13 cellular contexts compared by ENCODE assay signal in the genomic region with DNA sequence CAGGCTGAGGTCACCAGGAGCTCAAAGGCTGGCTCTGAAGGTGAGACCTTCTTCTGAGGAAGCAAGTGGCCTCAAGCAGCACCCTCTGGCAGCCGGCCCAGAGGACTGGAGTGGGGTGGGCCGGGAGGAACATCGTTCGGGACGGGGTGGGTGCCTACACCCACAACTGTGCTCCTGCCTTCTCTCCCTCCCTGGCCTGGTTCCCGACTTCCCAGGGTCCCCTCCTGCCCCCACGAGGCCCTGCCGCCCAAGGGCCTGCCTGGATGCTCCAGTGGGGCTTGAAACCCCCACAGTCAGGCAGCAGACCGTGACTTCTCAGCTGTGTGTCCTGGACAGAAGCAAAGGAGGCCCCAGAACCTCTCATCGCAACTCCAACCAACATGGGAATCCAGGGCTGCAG.
DNase-seq lines count a peak whose midpoint lies in the region; FAIRE-seq and TF ChIP-seq lines count a peak whose summit lies in the region.
"Had no signal": no experiment of that assay in that cellular context is flagged by ENCODE, and none has a peak within 500 bp of the region (broad histone marks: within the 10 kb centered on the region; RNA-seq: fewer than 3 reads in every experiment).

No MANE protein-coding gene starts in this region.

- H2BK120ac ChIP-seq in H1 (replicated peaks; ENCODE audit: low read depth, low read length) = no peak overlapping the region

- H3K79me1 ChIP-seq in H1 (ENCODE audit: low read depth, low read length) = no peaks in the 10 kb centered on the region

- H4K20me1 ChIP-seq in H1 (replicated peaks in 1 of 2; ENCODE audit: control insufficient read depth in 1 of 2, insufficient read depth in 2 of 2, low read length in 2 of 2) = peaks cover 0 to 2% of the 10 kb centered on the region in 2 experiments

- H4K91ac ChIP-seq in H1 (replicated peaks; ENCODE audit: insufficient read length, low read length) = no peak overlapping the region

- FAIRE-seq in H1 (lab: Jason Lieb, UNC) = no peak
- FAIRE-seq in urothelium cell line (lab: Jason Lieb, UNC) = peak; percentile 40

- H3K9ac ChIP-seq in H1 (replicated peaks in 1 of 4; ENCODE audit: extremely low read depth in 1 of 4, low read depth in 3 of 4, low read length in 3 of 4) = no peak overlapping the region

- H3K4me2 ChIP-seq in H1 (ENCODE audit: insufficient read depth in 1 of 2, low read depth in 2 of 2, low read length in 2 of 2) = no peak overlapping the region

- no peak overlapping the region for H3K27ac ChIP-seq in left ventricle myocardium inferior (replicated peaks)
- no peak overlapping the region for H3K27ac ChIP-seq in H1 (ENCODE audit: low read depth, low read length)
- H3K27ac ChIP-seq: SJSA1 had no signal

- DNase-seq in cardiac septum (ENCODE audit: low spot score) = peak; percentile 41
- no peak for DNase-seq in left ventricle myocardium inferior
- no peak for DNase-seq in H1 (ENCODE audit: low read depth in 1 of 2, low spot score in 2 of 2)
- DNase-seq in nephron progenitor cell = no peak
- DNase-seq in urothelium cell line (ENCODE audit: low spot score) = no peak
- DNase-seq in NCI-H2081 treated with DMSO at 0.1 percent for 48 hours (lab: John Stamatoyannopoulos, UW) = no peak
- DNase-seq in activated CD4-positive, alpha-beta memory T cell treated with anti-CD3 and anti-CD28 coated beads for 36 hours = no peak
- DNase-seq in activated effector memory CD4-positive, alpha-beta T cell treated with Interleukin-2 at 50 U/mL for 16 hours = no peak
- DNase-seq: DMS 273 treated with DMSO at 0.1 percent for 48 hours, EL, NCI-H1930, NCI-H510A treated with DMSO at 0.1 percent for 48 hours had no signal

- H3K14ac ChIP-seq in H1 (ENCODE audit: insufficient read length) = no peak overlapping the region

- no peak for TF ChIP-seq RAD21 in H1 (IDR thresholded peaks at IDR 0.05 in 1 of 2, conservative IDR thresholded peaks at IDR 0.05 in 1 of 2; ENCODE audit: low read depth in 2 of 2, low read length in 2 of 2)

- H3K23ac ChIP-seq in H1 (ENCODE audit: insufficient read length) = no peak overlapping the region

- TF ChIP-seq CTCF in left ventricle myocardium inferior (IDR thresholded peaks at IDR 0.05; ENCODE audit: borderline replicate concordance) (no peak), H1 (IDR thresholded peaks at IDR 0.05; ENCODE audit: control extremely low read depth in 1 of 3, insufficient read depth in 1 of 3, low read depth in 1 of 3, low read length in 3 of 3) (no peak), nephron progenitor cell (IDR thresholded peaks at IDR 0.05) (no peak)

- TF ChIP-seq EP300 in H1 (IDR thresholded peaks at IDR 0.05; ENCODE audit: borderline replicate concordance in 1 of 2, low read depth in 2 of 2, low read length in 2 of 2) = no peak

- POLR2A ChIA-PET in H1 (lab: Charles Lee; ENCODE audit: partially characterized antibody) = no interaction called here
- POLR2A ChIA-PET in activated CD4-positive, alpha-beta memory T cell treated with anti-CD3 and anti-CD28 coated beads for 36 hours (lab: Charles Lee) = no interaction called here

- H3K36me3 Mint-ChIP-seq in nephron progenitor cell (ENCODE audit: low read depth) = peaks cover 11% of the 10 kb centered on the region
- H3K36me3 Mint-ChIP-seq in activated CD4-positive, alpha-beta memory T cell treated with anti-CD3 and anti-CD28 coated beads for 36 hours = no peaks in the 10 kb centered on the region

- no peaks in the 10 kb centered on the region for H3K79me2 ChIP-seq in H1 (ENCODE audit: control insufficient read depth in 1 of 2, insufficient read depth in 2 of 2, low read length in 2 of 2)

- intact Hi-C loops in cardiac septum (cut with DNase I) (no loop called here), left ventricle myocardium inferior (cut with micrococcal nuclease) (no loop called here)
- intact Hi-C loops in activated CD4-positive, alpha-beta memory T cell treated with anti-CD3 and anti-CD28 coated beads for 36 hours (cut with micrococcal nuclease) = no loop called here

- peak overlapping the region; percentile 51; the same call in 1 of the 2 replicates for H4K8ac ChIP-seq in H1 (ENCODE audit: extremely low read depth, insufficient read depth, low read length)

- CTCF ChIA-PET in H1 (lab: Charles Lee; ENCODE audit: partially characterized antibody) = interaction anchor here (0.6 to 2.5 kb wide), 5 partner anchors 17 to 1030 kb away, joined by 3 to 21 read pairs (median 3); no protein-coding TSS in a partner anchor
- CTCF ChIA-PET in activated CD4-positive, alpha-beta memory T cell treated with anti-CD3 and anti-CD28 coated beads for 36 hours (lab: Charles Lee) = no interaction called here

- H3K27ac Mint-ChIP-seq in nephron progenitor cell = peak overlapping the region; percentile 32
- H3K27ac Mint-ChIP-seq in activated CD4-positive, alpha-beta memory T cell treated with anti-CD3 and anti-CD28 coated beads for 36 hours = no peak overlapping the region

- H2BK12ac ChIP-seq in H1 (ENCODE audit: low read depth, low read length) = peak overlapping the region; percentile 27; the same call in 1 of the 2 replicates

- no peak overlapping the region for H3K4ac ChIP-seq in H1 (replicated peaks; ENCODE audit: insufficient read length, low read depth, low read length)

- H3K23me2 ChIP-seq in H1 (ENCODE audit: low read depth, low read length) = peaks cover 5% of the 10 kb centered on the region; the same call in 1 of the 2 replicates

- peaks cover 40% of the 10 kb centered on the region for H3K27me3 ChIP-seq in left ventricle myocardium inferior (ENCODE audit: low read depth)
- H3K27me3 ChIP-seq in H1 (replicated peaks in 1 of 4; ENCODE audit: control insufficient read depth in 3 of 4, extremely low read depth in 1 of 4, insufficient read depth in 3 of 4, low read length in 3 of 4) = peaks cover 0 to 3% (median 0%) of the 10 kb centered on the region in 4 experiments; a peak in 1 of 7 replicates
- H3K27me3 ChIP-seq: SJSA1 had no signal

- no peak overlapping the region for H2BK15ac ChIP-seq in H1 (ENCODE audit: low read length)

- H3K56ac ChIP-seq in H1 (replicated peaks; ENCODE audit: insufficient read length, low read depth, low read length) = no peak overlapping the region

- no peak overlapping the region for H3K4me3 Mint-ChIP-seq in nephron progenitor cell
- H3K4me3 Mint-ChIP-seq in activated CD4-positive, alpha-beta memory T cell treated with anti-CD3 and anti-CD28 coated beads for 36 hours = no peak overlapping the region

- H3K18ac ChIP-seq in H1 (ENCODE audit: extremely low read depth, low read length) = peak overlapping the region; percentile 13

- H2BK5ac ChIP-seq in H1 (ENCODE audit: low read depth, low read length) = no peak overlapping the region

- H3K9me3 ChIP-seq in left ventricle myocardium inferior (replicated peaks) = no peaks in the 10 kb centered on the region
- H3K9me3 ChIP-seq in H1 (ENCODE audit: insufficient read depth in 2 of 2, low read depth in 1 of 2, low read length in 1 of 2) = no peaks in the 10 kb centered on the region
- H3K9me3 ChIP-seq: SJSA1 had no signal

- peaks cover 49% of the 10 kb centered on the region for H3K4me1 Mint-ChIP-seq in nephron progenitor cell
- no peaks in the 10 kb centered on the region for H3K4me1 Mint-ChIP-seq in activated CD4-positive, alpha-beta memory T cell treated with anti-CD3 and anti-CD28 coated beads for 36 hours (ENCODE audit: low read depth)

- H3K4me3 ChIP-seq in left ventricle myocardium inferior (no peak overlapping the region), H1 (ENCODE audit: extremely low read depth in 1 of 4, insufficient read depth in 2 of 4, low read depth in 3 of 4, low read length in 4 of 4) (no peak overlapping the region)
- H3K4me3 ChIP-seq: SJSA1 had no signal

- WGBS in H1 (ENCODE audit: extremely low coverage in 1 of 2, insufficient coverage in 1 of 2, insufficient read length in 1 of 2, insufficient replicate concordance in 2 of 2, low coverage in 1 of 2, low lambda C conversion rate in 2 of 2, missing lambda C conversion rate in 1 of 2), 2 experiments = 94% methylated on average over 9 of the region's 10 CpGs; no CpG with 5 or more reads in 1 of the 2 experiments

- H3K9me3 Mint-ChIP-seq in nephron progenitor cell = no peaks in the 10 kb centered on the region
- no peaks in the 10 kb centered on the region for H3K9me3 Mint-ChIP-seq in activated CD4-positive, alpha-beta memory T cell treated with anti-CD3 and anti-CD28 coated beads for 36 hours

- TF ChIP-seq POLR2A in H1 (IDR thresholded peaks at IDR 0.05; ENCODE audit: control extremely low read depth in 1 of 2, low read depth in 2 of 2, low read length in 2 of 2) = no peak

- no peak overlapping the region for H4K5ac ChIP-seq in H1 (ENCODE audit: insufficient read length, low read depth, low read length)

- no peak overlapping the region for H2AK5ac ChIP-seq in H1 (ENCODE audit: low read depth, low read length)

- H2BK20ac ChIP-seq in H1 (ENCODE audit: low read length) = no peak overlapping the region

- H3K4me1 ChIP-seq in left ventricle myocardium inferior = peaks cover 5% of the 10 kb centered on the region
- peaks cover 0 to 9% (median 4%) of the 10 kb centered on the region in 4 experiments; a peak in 5 of 7 replicates for H3K4me1 ChIP-seq in H1 (replicated peaks in 1 of 4; ENCODE audit: control insufficient read depth in 3 of 4, insufficient read depth in 4 of 4, low read length in 3 of 4)
- H3K4me1 ChIP-seq: SJSA1 had no signal

- H3K36me3 ChIP-seq in left ventricle myocardium inferior (no peaks in the 10 kb centered on the region), H1 (ENCODE audit: control insufficient read depth in 2 of 4, insufficient read depth in 4 of 4, low read length in 3 of 4) (no peaks in the 10 kb centered on the region)
- H3K36me3 ChIP-seq: SJSA1 had no signal

- no peak overlapping the region for H2AFZ ChIP-seq in H1 (ENCODE audit: low read length)

- peaks cover 3% of the 10 kb centered on the region for H3K27me3 Mint-ChIP-seq in nephron progenitor cell (ENCODE audit: low read depth, poor library complexity)
- H3K27me3 Mint-ChIP-seq in activated CD4-positive, alpha-beta memory T cell treated with anti-CD3 and anti-CD28 coated beads for 36 hours = peaks cover 2% of the 10 kb centered on the region

TF ChIP-seq in H1, 55 proteins besides CTCF, POLR2A, EP300 and RAD21 (continues in another document):
- TF ChIP-seq NANOG (IDR thresholded peaks at IDR 0.05; ENCODE audit: insufficient read depth, low read depth, low read length, poor library complexity, severe bottlenecking) = no peak
- no peak for TF ChIP-seq BRCA1 (IDR thresholded peaks at IDR 0.05; ENCODE audit: low read depth, low read length)
- no peak for TF ChIP-seq YY1 (IDR thresholded peaks at IDR 0.05; ENCODE audit: low read depth, low read length)
- TF ChIP-seq CEBPB (IDR thresholded peaks at IDR 0.05; ENCODE audit: low read depth, low read length) = no peak
- TF ChIP-seq POU5F1 (IDR thresholded peaks at IDR 0.05; ENCODE audit: low read depth, low read length) = no peak
- TF ChIP-seq KDM1A (IDR thresholded peaks at IDR 0.05; ENCODE audit: borderline replicate concordance, low read length) = no peak
- no peak for TF ChIP-seq JUND (IDR thresholded peaks at IDR 0.05; ENCODE audit: low read length)
- TF ChIP-seq SP1 (IDR thresholded peaks at IDR 0.05; ENCODE audit: low read depth, low read length) = no peak
- TF ChIP-seq CREB1 (IDR thresholded peaks at IDR 0.05) = no peak
- TF ChIP-seq SUZ12 (IDR thresholded peaks at IDR 0.05; ENCODE audit: low read length) = no peak
- no peak for TF ChIP-seq JUN (IDR thresholded peaks at IDR 0.05; ENCODE audit: low read depth, low read length)
